In genomic region chrX:151698485-151698884, GRCh38 we compare ENCODE assay signal across 11 cellular contexts. TPM values are rescaled to one million over a fixed set of nuclear protein-coding genes. Genes with fewer than 3 reads are reported as not detected.
"Had no signal": no experiment of that assay in that cellular context is flagged by ENCODE, and none has a peak within 500 bp of the region (broad histone marks: within the 10 kb centered on the region; RNA-seq: fewer than 3 reads in every experiment).

No MANE protein-coding gene starts in this region.

- DNase-seq: GM23248, GOT3, H7, H9, HCEC 1CT, HFFc6 had no signal

- H3K4me3 ChIP-seq: GM23248, GM23338, HAP-1 had no signal

- H3K4me1 ChIP-seq: HAP-1 had no signal

- H3K4me3 Mint-ChIP-seq: GM23338, H9, HFFc6 had no signal

- H3K36me3 ChIP-seq: HAP-1 had no signal

- H3K9me3 ChIP-seq: HAP-1 had no signal

- H3K27ac Mint-ChIP-seq: GM23338, H9, HFFc6 had no signal

- ATAC-seq: GM23338, HCT116 had no signal

- H3K9me3 Mint-ChIP-seq: GM23338 had no signal

- H3K27ac ChIP-seq: GM23248 had no signal

RNA-seq across cellular contexts. Expression of gene PRRG3, which starts 3.2 kb away (rescaled TPM):
- total RNA-seq: GM23248, H4, HFFc6 had no signal

RNA-seq across cellular contexts. Expression of gene FATE1, which starts 17.4 kb away (rescaled TPM):
- total RNA-seq: GM23248, H1, H4, H7, H9, HFFc6 had no signal
- polyA plus RNA-seq: GM23248, GM23338 had no signal

RNA-seq across cellular contexts. Expression of gene CNGA2, which starts 36.1 kb away (rescaled TPM):
- total RNA-seq: GM23248, GM23338, H1, H4, H7, H9, HFFc6 had no signal
- polyA plus RNA-seq: GM23248, GM23338, H1 had no signal
